10 cellular contexts compared by ENCODE assay signal in the genomic region with DNA sequence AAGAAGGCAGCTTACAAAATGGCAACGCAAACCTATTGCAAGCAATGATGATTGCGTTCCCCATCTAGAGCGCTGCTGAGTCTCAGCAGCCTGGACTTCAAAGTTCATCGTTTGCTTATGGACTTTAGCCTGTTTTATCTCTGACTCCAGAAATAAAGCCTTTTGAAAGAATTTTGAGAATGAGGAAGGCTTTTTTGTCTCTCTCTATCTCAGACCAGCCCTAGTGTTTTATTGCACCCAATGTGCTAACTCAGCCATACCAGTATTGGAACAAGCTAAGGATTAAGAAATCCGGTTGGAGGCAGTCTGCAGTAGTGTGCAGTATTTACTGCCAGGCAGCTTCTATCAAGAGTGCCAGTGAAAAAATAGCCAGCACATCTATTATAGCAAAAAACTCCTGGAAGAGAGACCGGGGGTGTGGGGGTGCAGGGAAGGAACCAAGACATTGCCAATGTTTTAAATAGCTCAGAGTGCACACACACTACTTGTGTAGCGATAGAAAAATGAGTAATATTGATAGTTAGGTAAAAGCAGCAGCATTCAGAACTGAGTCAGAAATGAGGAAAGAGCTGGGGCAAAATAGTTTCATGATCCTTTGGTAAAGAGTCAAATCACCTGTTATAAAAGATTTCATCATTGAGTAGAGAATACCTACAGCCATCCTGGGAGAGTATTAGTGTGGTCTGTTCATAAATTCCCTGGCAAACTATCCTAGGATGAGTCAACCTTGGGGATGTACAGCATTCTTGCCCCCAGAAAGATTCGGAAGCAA.
A peak's percentile ranks its signal among the peaks of the same experiment; 100 is the strongest.
DNase-seq lines count a peak whose midpoint lies in the region; ATAC-seq, FAIRE-seq and TF ChIP-seq lines count a peak whose summit lies in the region.
"Had no signal": no experiment of that assay in that cellular context is flagged by ENCODE, and none has a peak within 500 bp of the region (broad histone marks: within the 10 kb centered on the region; RNA-seq: fewer than 3 reads in every experiment).

No MANE protein-coding gene starts in this region.

- TF ChIP-seq EP300 in HepG2 (IDR thresholded peaks at IDR 0.05; ENCODE audit: low read depth in 2 of 2, low read length in 2 of 2) = peak in 1 of 2 experiments; percentile 77; a peak in 2 of 4 replicates
- peak; percentile 11; the same call in 1 of the 2 replicates for TF ChIP-seq EP300 in HepG2 (CRISPR knock-in tag; IDR thresholded peaks at IDR 0.05; ENCODE audit: borderline replicate concordance)
- TF ChIP-seq EP300 in esophagus muscularis mucosa (IDR thresholded peaks at IDR 0.05) = no peak

- no peaks in the 10 kb centered on the region for H3K79me2 ChIP-seq in GM23248 (ENCODE audit: insufficient read depth)
- H3K79me2 ChIP-seq in HepG2 (ENCODE audit: insufficient read depth, low read length) = no peaks in the 10 kb centered on the region

- CTCF ChIA-PET in HepG2 (lab: Yijun Ruan, JAX; ENCODE audit: low intra/inter-chr PET ratio, low total read pairs) = no interaction called here
- CTCF ChIA-PET in activated CD8-positive, alpha-beta T cell treated with anti-CD3 and anti-CD28 coated beads for 36 hours (lab: Charles Lee) = no interaction called here

- H3K36me3 ChIP-seq in GM23248 (ENCODE audit: low read depth) (no peaks in the 10 kb centered on the region), HepG2 (replicated peaks in 1 of 2; ENCODE audit: control insufficient read depth in 1 of 2, insufficient read depth in 2 of 2, low read length in 2 of 2) (no peaks in the 10 kb centered on the region), esophagus muscularis mucosa (no peaks in the 10 kb centered on the region)

- H2AFZ ChIP-seq in GM23248 = no peak overlapping the region
- H2AFZ ChIP-seq in HepG2 (ENCODE audit: low read length) = no peak overlapping the region

- intact Hi-C loops in HepG2 (cut with micrococcal nuclease; ENCODE audit: unreplicated experiment) = loop anchor here (1.0 to 10.0 kb wide), 5 partner anchors 55 to 1307 kb away; no protein-coding TSS in a partner anchor
- intact Hi-C loops in activated CD8-positive, alpha-beta T cell treated with anti-CD3 and anti-CD28 coated beads for 36 hours (cut with micrococcal nuclease) = no loop called here
- intact Hi-C loops in esophagus muscularis mucosa (cut with DNase I) = no loop called here

- H3K27me3 ChIP-seq in GM23248 (replicated peaks; ENCODE audit: insufficient read depth) (peaks cover 22% of the 10 kb centered on the region; the same call in 1 of the 2 replicates), HepG2 (ENCODE audit: control insufficient read depth in 1 of 2, insufficient read depth in 2 of 2, low read length in 2 of 2) (peaks cover 0 to 5% of the 10 kb centered on the region in 2 experiments; a peak in 2 of 5 replicates), esophagus muscularis mucosa (no peaks in the 10 kb centered on the region)

- H3K27ac ChIP-seq in GM23248 = no peak overlapping the region
- H3K27ac ChIP-seq in HepG2 (ENCODE audit: extremely low read length, insufficient read depth, low read length) = peak overlapping the region; percentile 31
- no peak overlapping the region for H3K27ac ChIP-seq in esophagus muscularis mucosa (replicated peaks in 1 of 4)

- peak; percentile 14 for DNase-seq in Daoy (ENCODE audit: low read depth)
- peak; percentile 37 for DNase-seq in GM23248
- DNase-seq in RPMI7951 (ENCODE audit: low read depth) = peak; percentile 80
- peak; percentile 90 for DNase-seq in HepG2 (ENCODE audit: low spot score)
- no peak for DNase-seq in NAMALWA (ENCODE audit: low spot score)
- no peak for DNase-seq in activated CD8-positive, alpha-beta T cell treated with anti-CD3 and anti-CD28 coated beads for 36 hours
- DNase-seq in G401 (ENCODE audit: low spot score) = no peak
- DNase-seq in esophagus muscularis mucosa (ENCODE audit: extremely low spot score) = no peak
- DNase-seq: stimulated activated naive CD4-positive, alpha-beta T cell had no signal

- in situ Hi-C loops in GM23248 (cut with MboI) = no loop called here
- in situ Hi-C loops in HepG2 (cut with HindIII; ENCODE audit: extremely low pct_ligation_motif_present, low pct_unique_long_range_greater_than_20kb) = no loop called here
- in situ Hi-C loops in G401 (cut with HindIII; ENCODE audit: low sequenced_read_pairs) = no loop called here

- TF ChIP-seq CTCF in HepG2 (CRISPR knock-in tag; IDR thresholded peaks at IDR 0.05) = peak; percentile 23; the same call in 1 of the 2 replicates
- no peak for TF ChIP-seq CTCF in activated CD8-positive, alpha-beta T cell treated with anti-CD3 and anti-CD28 coated beads for 36 hours (IDR thresholded peaks at IDR 0.05)
- no peak for TF ChIP-seq CTCF in esophagus muscularis mucosa (IDR thresholded peaks at IDR 0.05)

- no peak overlapping the region for H3K4me3 Mint-ChIP-seq in activated CD8-positive, alpha-beta T cell treated with anti-CD3 and anti-CD28 coated beads for 36 hours
- H3K4me3 Mint-ChIP-seq: B cell had no signal

- no peak overlapping the region for H3K4me3 ChIP-seq in GM23248
- H3K4me3 ChIP-seq in HepG2 (replicated peaks in 1 of 3; ENCODE audit: insufficient read depth in 1 of 3, low read depth in 2 of 3, low read length in 3 of 3) = no peak overlapping the region
- H3K4me3 ChIP-seq in esophagus muscularis mucosa = no peak overlapping the region

- ATAC-seq in HepG2 = peak; percentile 98
- no peak for ATAC-seq in activated CD8-positive, alpha-beta T cell treated with anti-CD3 and anti-CD28 coated beads for 36 hours

- TF ChIP-seq POLR2A in HepG2 (IDR thresholded peaks at IDR 0.05; ENCODE audit: insufficient read depth in 1 of 2, low read depth in 2 of 2, low read length in 2 of 2) (no peak), esophagus muscularis mucosa (IDR thresholded peaks at IDR 0.05; ENCODE audit: low read depth) (no peak)

- H3K9me3 ChIP-seq in GM23248 (ENCODE audit: low read depth) (no peaks in the 10 kb centered on the region), HepG2 (ENCODE audit: low read length) (no peaks in the 10 kb centered on the region), esophagus muscularis mucosa (no peaks in the 10 kb centered on the region)

- H3K4me1 ChIP-seq in GM23248 (ENCODE audit: insufficient read depth) = peaks cover 6% of the 10 kb centered on the region; the same call in 1 of the 2 replicates
- peaks cover 30% of the 10 kb centered on the region for H3K4me1 ChIP-seq in HepG2 (ENCODE audit: insufficient read depth, low read length)
- peaks cover 0 to 10% (median 5%) of the 10 kb centered on the region in 4 donors for H3K4me1 ChIP-seq in esophagus muscularis mucosa

- H4K20me1 ChIP-seq in GM23248 (ENCODE audit: insufficient read depth) (no peaks in the 10 kb centered on the region), HepG2 (ENCODE audit: insufficient read depth, low read length) (no peaks in the 10 kb centered on the region)

- BruUV-seq in HepG2 (replicated peaks; lab: Mats Ljungman, UMichigan) = no TSS peak

- POLR2A ChIA-PET in HepG2 (lab: Yijun Ruan, JAX) = interaction anchor here (1.3 kb wide), 1 partner anchor 339 kb away, joined by 3 read pairs; no protein-coding TSS in a partner anchor
- POLR2A ChIA-PET in activated CD8-positive, alpha-beta T cell treated with anti-CD3 and anti-CD28 coated beads for 36 hours (lab: Charles Lee) = interaction anchor here (1.0 kb wide), 1 partner anchor 15 kb away, joined by 3 read pairs; no protein-coding TSS in a partner anchor

- no peak overlapping the region for H3K9ac ChIP-seq in GM23248
- H3K9ac ChIP-seq in HepG2 (ENCODE audit: insufficient read depth, low read depth, low read length) = no peak overlapping the region

- H3F3A ChIP-seq in GM23248 (ENCODE audit: insufficient read depth) = no peaks in the 10 kb centered on the region

- peaks cover 3% of the 10 kb centered on the region for H3K27me3 Mint-ChIP-seq in activated CD8-positive, alpha-beta T cell treated with anti-CD3 and anti-CD28 coated beads for 36 hours

- no peaks in the 10 kb centered on the region for H3K9me2 ChIP-seq in GM23248 (ENCODE audit: insufficient read depth)

- H3K4me1 Mint-ChIP-seq in activated CD8-positive, alpha-beta T cell treated with anti-CD3 and anti-CD28 coated beads for 36 hours (ENCODE audit: low read depth) = no peaks in the 10 kb centered on the region

- TF ChIP-seq RAD21 in HepG2 (CRISPR knock-in tag; IDR thresholded peaks at IDR 0.05) = no peak

- H3K27ac Mint-ChIP-seq in activated CD8-positive, alpha-beta T cell treated with anti-CD3 and anti-CD28 coated beads for 36 hours = no peak overlapping the region
- H3K27ac Mint-ChIP-seq: B cell had no signal

- 22 to 23% methylated on average over 8 of the region's 8 CpGs for WGBS in GM23248 (ENCODE audit: low coverage in 1 of 2, low lambda C conversion rate in 2 of 2, missing lambda C conversion rate in 2 of 2), 2 experiments
- 21% methylated on average over 8 of the region's 8 CpGs for WGBS in HepG2 (ENCODE audit: low lambda C conversion rate)
- WGBS in esophagus muscularis mucosa = 74% methylated on average over 8 of the region's 8 CpGs

- H3K36me3 Mint-ChIP-seq in activated CD8-positive, alpha-beta T cell treated with anti-CD3 and anti-CD28 coated beads for 36 hours (ENCODE audit: low read depth) = no peaks in the 10 kb centered on the region

- peaks cover 1% of the 10 kb centered on the region for H3K9me3 Mint-ChIP-seq in activated CD8-positive, alpha-beta T cell treated with anti-CD3 and anti-CD28 coated beads for 36 hours

- peak; percentile 63 for FAIRE-seq in HepG2 (lab: Jason Lieb, UNC)

- H3K4me2 ChIP-seq in GM23248 (ENCODE audit: unreplicated experiment) (no peak overlapping the region), HepG2 (ENCODE audit: low read depth, low read length) (peak overlapping the region; percentile 40)

TF ChIP-seq in HepG2, 621 proteins besides CTCF, POLR2A, EP300 and RAD21 (continues in another document):
- TF ChIP-seq ZNF792 (CRISPR knock-in tag; IDR thresholded peaks at IDR 0.05) (0 out of 2 replicates have a peak, but pooled peaks have one; percentile 36), RNF2 (conservative IDR thresholded peaks at IDR 0.05; ENCODE audit: low read depth) (no peak), CEBPB (IDR thresholded peaks at IDR 0.05; ENCODE audit: borderline replicate concordance, low read depth, low read length) (0 out of 2 replicates have a peak, but pooled peaks have one; percentile 31), EHMT2 (IDR thresholded peaks at IDR 0.05; ENCODE audit: borderline replicate concordance, low read depth, low read length) (peak; percentile 81; the same call in 1 of the 2 replicates), SRF (IDR thresholded peaks at IDR 0.05; ENCODE audit: low read depth, low read length) (no peak), MLLT10 (CRISPR knock-in tag; IDR thresholded peaks at IDR 0.05) (no peak)
- TF ChIP-seq, protein P1, sequence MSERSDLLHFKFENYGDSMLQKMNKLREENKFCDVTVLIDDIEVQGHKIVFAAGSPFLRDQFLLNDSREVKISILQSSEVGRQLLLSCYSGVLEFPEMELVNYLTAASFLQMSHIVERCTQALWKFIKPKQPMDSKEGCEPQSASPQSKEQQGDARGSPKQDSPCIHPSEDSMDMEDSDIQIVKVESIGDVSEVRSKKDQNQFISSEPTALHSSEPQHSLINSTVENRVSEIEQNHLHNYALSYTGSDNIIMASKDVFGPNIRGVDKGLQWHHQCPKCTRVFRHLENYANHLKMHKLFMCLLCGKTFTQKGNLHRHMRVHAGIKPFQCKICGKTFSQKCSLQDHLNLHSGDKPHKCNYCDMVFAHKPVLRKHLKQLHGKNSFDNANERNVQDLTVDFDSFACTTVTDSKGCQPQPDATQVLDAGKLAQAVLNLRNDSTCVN (CRISPR knock-in tag; IDR thresholded peaks at IDR 0.05; ENCODE audit: borderline replicate concordance) = peak; percentile 87; the same call in 1 of the 2 replicates

Comparison
In these comparisons a context has a peak if more than half of its experiments do, and no peak if none do; other contexts are left out.
1. DNase-seq: peak in Daoy (single experiment), GM23248 (single experiment), RPMI7951 (single experiment) and HepG2 (single experiment); none in NAMALWA (single experiment), activated CD8-positive, alpha-beta T cell treated with anti-CD3 and anti-CD28 coated beads for 36 hours (single experiment), G401 (single experiment) and esophagus muscularis mucosa (single experiment).